ENCODE assay signal across 1 cellular context in the genomic region with DNA sequence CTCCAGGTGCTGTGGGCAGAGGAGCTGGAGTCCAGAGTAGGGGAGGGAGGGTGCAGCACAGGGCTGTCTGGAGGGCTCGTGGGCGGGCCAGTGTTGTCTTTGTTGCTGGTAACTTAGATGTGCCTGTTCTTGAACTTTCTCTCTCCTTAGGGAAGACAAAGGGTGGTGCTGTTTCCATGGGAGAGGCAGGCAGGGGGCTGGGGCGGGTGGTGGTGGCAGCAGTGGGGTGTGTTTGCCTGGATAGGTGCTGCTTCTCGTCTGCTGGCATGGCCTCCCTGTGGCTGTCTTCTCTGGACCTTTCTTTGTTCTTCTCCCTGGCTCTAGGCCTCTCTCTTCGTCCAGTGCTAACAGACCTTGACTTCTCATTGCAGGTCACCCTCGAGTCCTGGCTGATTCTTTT.
TF ChIP-seq lines count a peak whose summit lies in the region.

No MANE protein-coding gene starts in this region.

TF ChIP-seq in WTC11, 78 proteins besides CTCF, POLR2A, EP300 and RAD21 (continued from another document):
- TF ChIP-seq, protein P1, sequence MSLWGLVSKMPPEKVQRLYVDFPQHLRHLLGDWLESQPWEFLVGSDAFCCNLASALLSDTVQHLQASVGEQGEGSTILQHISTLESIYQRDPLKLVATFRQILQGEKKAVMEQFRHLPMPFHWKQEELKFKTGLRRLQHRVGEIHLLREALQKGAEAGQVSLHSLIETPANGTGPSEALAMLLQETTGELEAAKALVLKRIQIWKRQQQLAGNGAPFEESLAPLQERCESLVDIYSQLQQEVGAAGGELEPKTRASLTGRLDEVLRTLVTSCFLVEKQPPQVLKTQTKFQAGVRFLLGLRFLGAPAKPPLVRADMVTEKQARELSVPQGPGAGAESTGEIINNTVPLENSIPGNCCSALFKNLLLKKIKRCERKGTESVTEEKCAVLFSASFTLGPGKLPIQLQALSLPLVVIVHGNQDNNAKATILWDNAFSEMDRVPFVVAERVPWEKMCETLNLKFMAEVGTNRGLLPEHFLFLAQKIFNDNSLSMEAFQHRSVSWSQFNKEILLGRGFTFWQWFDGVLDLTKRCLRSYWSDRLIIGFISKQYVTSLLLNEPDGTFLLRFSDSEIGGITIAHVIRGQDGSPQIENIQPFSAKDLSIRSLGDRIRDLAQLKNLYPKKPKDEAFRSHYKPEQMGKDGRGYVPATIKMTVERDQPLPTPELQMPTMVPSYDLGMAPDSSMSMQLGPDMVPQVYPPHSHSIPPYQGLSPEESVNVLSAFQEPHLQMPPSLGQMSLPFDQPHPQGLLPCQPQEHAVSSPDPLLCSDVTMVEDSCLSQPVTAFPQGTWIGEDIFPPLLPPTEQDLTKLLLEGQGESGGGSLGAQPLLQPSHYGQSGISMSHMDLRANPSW (CRISPR knock-in tag; conservative IDR thresholded peaks at IDR 0.05; ENCODE audit: low read depth): no peak
- TF ChIP-seq NR1H2 (CRISPR knock-in tag; IDR thresholded peaks at IDR 0.05) (no peak), ZNF138 (CRISPR knock-in tag; conservative IDR thresholded peaks at IDR 0.05) (no peak), RELA (CRISPR knock-in tag; IDR thresholded peaks at IDR 0.05; ENCODE audit: borderline replicate concordance) (no peak), EMX1 (CRISPR knock-in tag; IDR thresholded peaks at IDR 0.05) (no peak), ZNF263 (CRISPR knock-in tag; IDR thresholded peaks at IDR 0.05; ENCODE audit: low read depth) (no peak), NR3C1 (CRISPR knock-in tag; conservative IDR thresholded peaks at IDR 0.05; ENCODE audit: low read depth) (no peak), CREM (CRISPR knock-in tag; IDR thresholded peaks at IDR 0.05) (no peak)
- TF ChIP-seq, protein P2, sequence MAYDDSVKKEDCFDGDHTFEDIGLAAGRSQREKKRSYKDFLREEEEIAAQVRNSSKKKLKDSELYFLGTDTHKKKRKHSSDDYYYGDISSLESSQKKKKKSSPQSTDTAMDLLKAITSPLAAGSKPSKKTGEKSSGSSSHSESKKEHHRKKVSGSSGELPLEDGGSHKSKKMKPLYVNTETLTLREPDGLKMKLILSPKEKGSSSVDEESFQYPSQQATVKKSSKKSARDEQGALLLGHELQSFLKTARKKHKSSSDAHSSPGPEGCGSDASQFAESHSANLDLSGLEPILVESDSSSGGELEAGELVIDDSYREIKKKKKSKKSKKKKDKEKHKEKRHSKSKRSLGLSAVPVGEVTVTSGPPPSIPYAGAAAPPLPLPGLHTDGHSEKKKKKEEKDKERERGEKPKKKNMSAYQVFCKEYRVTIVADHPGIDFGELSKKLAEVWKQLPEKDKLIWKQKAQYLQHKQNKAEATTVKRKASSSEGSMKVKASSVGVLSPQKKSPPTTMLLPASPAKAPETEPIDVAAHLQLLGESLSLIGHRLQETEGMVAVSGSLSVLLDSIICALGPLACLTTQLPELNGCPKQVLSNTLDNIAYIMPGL (CRISPR knock-in tag; IDR thresholded peaks at IDR 0.05): no peak
- TF ChIP-seq, protein P3, sequence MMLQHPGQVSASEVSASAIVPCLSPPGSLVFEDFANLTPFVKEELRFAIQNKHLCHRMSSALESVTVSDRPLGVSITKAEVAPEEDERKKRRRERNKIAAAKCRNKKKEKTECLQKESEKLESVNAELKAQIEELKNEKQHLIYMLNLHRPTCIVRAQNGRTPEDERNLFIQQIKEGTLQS (CRISPR knock-in tag; conservative IDR thresholded peaks at IDR 0.05): no peak
- TF ChIP-seq, protein P4, sequence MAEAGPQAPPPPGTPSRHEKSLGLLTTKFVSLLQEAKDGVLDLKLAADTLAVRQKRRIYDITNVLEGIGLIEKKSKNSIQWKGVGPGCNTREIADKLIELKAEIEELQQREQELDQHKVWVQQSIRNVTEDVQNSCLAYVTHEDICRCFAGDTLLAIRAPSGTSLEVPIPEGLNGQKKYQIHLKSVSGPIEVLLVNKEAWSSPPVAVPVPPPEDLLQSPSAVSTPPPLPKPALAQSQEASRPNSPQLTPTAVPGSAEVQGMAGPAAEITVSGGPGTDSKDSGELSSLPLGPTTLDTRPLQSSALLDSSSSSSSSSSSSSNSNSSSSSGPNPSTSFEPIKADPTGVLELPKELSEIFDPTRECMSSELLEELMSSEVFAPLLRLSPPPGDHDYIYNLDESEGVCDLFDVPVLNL (CRISPR knock-in tag; IDR thresholded peaks at IDR 0.05; ENCODE audit: borderline replicate concordance, low read depth): no peak
TF ChIP-seq in WTC11: peak in this region for 0.
